1 cellular context compared by ENCODE assay signal in genomic region chr11:61362542-61362875, GRCh38.
TF ChIP-seq lines count a peak whose summit lies in the region.

No MANE protein-coding gene starts in this region.

TF ChIP-seq in HEK293, 187 proteins besides CTCF, POLR2A, EP300 and RAD21 (continued from another document):
- TF ChIP-seq ZNF366 (tag by site-specific recombination; conservative IDR thresholded peaks at IDR 0.05) (no peak), ZNF311 (tag by site-specific recombination; IDR thresholded peaks at IDR 0.05; ENCODE audit: borderline replicate concordance) (no peak), ZFHX2 (tag by site-specific recombination; conservative IDR thresholded peaks at IDR 0.05) (no peak)
